ENCODE assay signal across 1 cellular context in the genomic region with DNA sequence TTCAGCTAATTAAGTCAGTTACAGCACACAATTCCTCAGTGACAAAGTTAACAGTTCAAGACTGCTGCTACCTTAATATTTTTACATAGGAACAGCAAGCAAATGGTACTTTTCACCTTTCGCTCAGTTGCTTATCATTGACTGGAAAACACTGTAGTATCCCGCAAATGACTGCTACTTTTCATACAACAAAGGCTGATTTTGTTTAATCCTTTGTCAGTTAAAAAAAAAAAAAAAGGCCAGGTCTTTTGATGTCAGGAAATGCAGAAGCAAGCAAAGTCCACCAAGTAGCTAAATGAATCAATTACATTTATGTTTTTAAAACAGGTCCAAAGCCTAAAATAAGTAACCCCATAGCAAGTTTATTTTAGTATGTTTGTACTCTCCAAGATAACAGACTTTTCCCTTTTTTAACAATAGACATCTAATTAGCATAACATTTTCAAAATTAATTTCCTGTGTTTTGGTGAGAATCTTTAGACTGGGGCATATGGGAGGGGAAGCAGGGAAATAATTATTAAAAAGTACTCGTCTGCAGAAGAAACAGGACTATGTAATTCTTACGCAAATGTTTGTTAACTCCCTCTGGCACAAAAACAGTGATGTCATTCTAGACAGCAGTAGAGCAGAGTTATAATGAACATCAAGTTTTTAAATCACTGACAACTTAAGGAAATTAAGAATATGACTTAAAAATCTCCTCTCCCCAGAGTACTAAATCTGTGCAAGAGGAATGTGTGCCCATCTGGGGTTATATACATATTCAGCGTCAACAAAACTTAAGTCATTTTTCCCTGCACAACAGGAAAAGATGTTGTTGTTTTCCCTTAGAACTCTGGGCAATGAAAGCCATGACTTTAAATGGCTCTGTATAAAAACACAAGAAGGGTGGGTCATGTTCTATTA.
TF ChIP-seq lines count a peak whose summit lies in the region.

No MANE protein-coding gene starts in this region.

TF ChIP-seq in K562, 482 proteins besides CTCF, POLR2A, EP300 and RAD21:
- TF ChIP-seq ATF7 (IDR thresholded peaks at IDR 0.05) (peak; percentile 61; the same call in 1 of the 2 replicates), ELF1 (tag; IDR thresholded peaks at IDR 0.05) (no peak), SMARCE1 (IDR thresholded peaks at IDR 0.05) (no peak), POU5F1 (IDR thresholded peaks at IDR 0.05; ENCODE audit: borderline replicate concordance, low read depth, low read length, partially characterized antibody) (no peak), KAT7 (CRISPR knock-in tag; IDR thresholded peaks at IDR 0.05; ENCODE audit: borderline replicate concordance) (no peak), ZNF780A (CRISPR knock-in tag; IDR thresholded peaks at IDR 0.05) (no peak), CEBPB (tag; IDR thresholded peaks at IDR 0.05) (peak; percentile 27; the same call in 1 of the 2 replicates), DLX4 (CRISPR knock-in tag; IDR thresholded peaks at IDR 0.05) (no peak), ZBTB11 (CRISPR knock-in tag; IDR thresholded peaks at IDR 0.05) (no peak), CEBPG (CRISPR knock-in tag; IDR thresholded peaks at IDR 0.05) (no peak), CEBPG (tag; conservative IDR thresholded peaks at IDR 0.05 in 1 of 2, IDR thresholded peaks at IDR 0.05 in 1 of 2) (0 out of 4 replicates have a peak, but pooled peaks of 1 of the 2 experiments have one; percentile 10)
- TF ChIP-seq, protein P1, sequence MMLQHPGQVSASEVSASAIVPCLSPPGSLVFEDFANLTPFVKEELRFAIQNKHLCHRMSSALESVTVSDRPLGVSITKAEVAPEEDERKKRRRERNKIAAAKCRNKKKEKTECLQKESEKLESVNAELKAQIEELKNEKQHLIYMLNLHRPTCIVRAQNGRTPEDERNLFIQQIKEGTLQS (IDR thresholded peaks at IDR 0.05), result peak; percentile 59; the same call in 1 of the 2 replicates
- TF ChIP-seq, protein P1 (CRISPR knock-in tag; conservative IDR thresholded peaks at IDR 0.05), result no peak
- TF ChIP-seq, protein P2, sequence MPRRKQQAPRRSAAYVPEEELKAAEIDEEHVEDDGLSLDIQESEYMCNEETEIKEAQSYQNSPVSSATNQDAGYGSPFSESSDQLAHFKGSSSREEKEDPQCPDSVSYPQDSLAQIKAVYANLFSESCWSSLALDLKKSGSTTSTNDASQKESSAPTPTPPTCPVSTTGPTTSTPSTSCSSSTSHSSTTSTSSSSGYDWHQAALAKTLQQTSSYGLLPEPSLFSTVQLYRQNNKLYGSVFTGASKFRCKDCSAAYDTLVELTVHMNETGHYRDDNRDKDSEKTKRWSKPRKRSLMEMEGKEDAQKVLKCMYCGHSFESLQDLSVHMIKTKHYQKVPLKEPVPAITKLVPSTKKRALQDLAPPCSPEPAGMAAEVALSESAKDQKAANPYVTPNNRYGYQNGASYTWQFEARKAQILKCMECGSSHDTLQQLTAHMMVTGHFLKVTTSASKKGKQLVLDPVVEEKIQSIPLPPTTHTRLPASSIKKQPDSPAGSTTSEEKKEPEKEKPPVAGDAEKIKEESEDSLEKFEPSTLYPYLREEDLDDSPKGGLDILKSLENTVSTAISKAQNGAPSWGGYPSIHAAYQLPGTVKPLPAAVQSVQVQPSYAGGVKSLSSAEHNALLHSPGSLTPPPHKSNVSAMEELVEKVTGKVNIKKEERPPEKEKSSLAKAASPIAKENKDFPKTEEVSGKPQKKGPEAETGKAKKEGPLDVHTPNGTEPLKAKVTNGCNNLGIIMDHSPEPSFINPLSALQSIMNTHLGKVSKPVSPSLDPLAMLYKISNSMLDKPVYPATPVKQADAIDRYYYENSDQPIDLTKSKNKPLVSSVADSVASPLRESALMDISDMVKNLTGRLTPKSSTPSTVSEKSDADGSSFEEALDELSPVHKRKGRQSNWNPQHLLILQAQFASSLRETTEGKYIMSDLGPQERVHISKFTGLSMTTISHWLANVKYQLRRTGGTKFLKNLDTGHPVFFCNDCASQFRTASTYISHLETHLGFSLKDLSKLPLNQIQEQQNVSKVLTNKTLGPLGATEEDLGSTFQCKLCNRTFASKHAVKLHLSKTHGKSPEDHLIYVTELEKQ (CRISPR knock-in tag; IDR thresholded peaks at IDR 0.05), result no peak
